ENCODE assay signal across 18 cellular contexts in genomic region chr17:80433916-80434666, GRCh38. TPM values are rescaled to one million over a fixed set of nuclear protein-coding genes. Genes with fewer than 3 reads are reported as not detected.
DNase-seq lines count a peak whose midpoint lies in the region; ATAC-seq and TF ChIP-seq lines count a peak whose summit lies in the region.
"Had no signal": no experiment of that assay in that cellular context is flagged by ENCODE, and none has a peak within 500 bp of the region (broad histone marks: within the 10 kb centered on the region; RNA-seq: fewer than 3 reads in every experiment).

No MANE protein-coding gene starts in this region.

- no peaks in the 10 kb centered on the region for H3K9me3 ChIP-seq in PC-9 (ENCODE audit: insufficient read depth, low read depth)
- no peaks in the 10 kb centered on the region for H3K9me3 ChIP-seq in mucosa of descending colon
- H3K9me3 ChIP-seq: A549; BLaER1 treated with 17β-estradiol and CSF1 and Interleukin-3, amounts not matched to agents 10 nM and 100 nM; Caco-2 had no signal

- H3K27ac ChIP-seq in PC-9: no peak overlapping the region
- H3K27ac ChIP-seq: 22Rv1; A549; BLaER1 treated with 17β-estradiol and CSF1 and Interleukin-3, amounts not matched to agents 10 nM and 100 nM; C4-2B had no signal

- intact Hi-C loops in Right ventricle myocardium superior (cut with DNase I): no loop called here
- intact Hi-C loops in cardiac septum (cut with DNase I): no loop called here
- intact Hi-C loops in PC-9 (cut with micrococcal nuclease; ENCODE audit: unreplicated experiment): no loop called here
- intact Hi-C loops in mucosa of descending colon (cut with DNase I, micrococcal nuclease): no loop called here

- TF ChIP-seq CTCF in PC-9 (conservative IDR thresholded peaks at IDR 0.05) (no peak), mucosa of descending colon (IDR thresholded peaks at IDR 0.05) (no peak)

- BruUV-seq in PC-9 (replicated peaks; lab: Mats Ljungman, UMichigan): TSS peak; percentile 16

- CTCF ChIA-PET in PC-9 (lab: Charles Lee): no interaction called here

- H3K4me3 ChIP-seq in PC-9: no peak overlapping the region
- no peak overlapping the region for H3K4me3 ChIP-seq in mucosa of descending colon
- H3K4me3 ChIP-seq: A549; BLaER1 treated with 17β-estradiol and CSF1 and Interleukin-3, amounts not matched to agents 10 nM and 100 nM had no signal

- POLR2A ChIA-PET in PC-9 (lab: Charles Lee; ENCODE audit: unreplicated experiment): no interaction called here

- H4K20me1 ChIP-seq in PC-9 (ENCODE audit: insufficient read depth): no peaks in the 10 kb centered on the region

- no peaks in the 10 kb centered on the region for H3K79me2 ChIP-seq in PC-9 (ENCODE audit: low read depth)

- H3K4me1 ChIP-seq in PC-9 (replicated peaks; ENCODE audit: insufficient read depth) (no peaks in the 10 kb centered on the region), mucosa of descending colon (ENCODE audit: low read depth) (no peaks in the 10 kb centered on the region)
- H3K4me1 ChIP-seq: A549; BLaER1 treated with 17β-estradiol and CSF1 and Interleukin-3, amounts not matched to agents 10 nM and 100 nM; Caco-2 had no signal

- ATAC-seq in Right ventricle myocardium superior (ENCODE audit: poor library complexity) (no peak), mucosa of descending colon (no peak)
- ATAC-seq: A549; CD8-positive, alpha-beta T cell had no signal

- no peak overlapping the region for H3K4me2 ChIP-seq in PC-9
- H3K4me2 ChIP-seq: A549; BLaER1 treated with 17β-estradiol and CSF1 and Interleukin-3, amounts not matched to agents 10 nM and 100 nM had no signal

- no peaks in the 10 kb centered on the region for H3F3A ChIP-seq in PC-9 (ENCODE audit: insufficient read depth, low read depth)

- no peaks in the 10 kb centered on the region for H3K27me3 ChIP-seq in PC-9 (ENCODE audit: insufficient read depth, low read depth)
- H3K27me3 ChIP-seq: BLaER1 treated with 17β-estradiol and CSF1 and Interleukin-3, amounts not matched to agents 10 nM and 100 nM had no signal

- DNase-seq in Right ventricle myocardium superior (peak; percentile 15), cardiac septum (ENCODE audit: low spot score) (no peak), PC-9 (no peak), mucosa of descending colon (peak in 2 of 3 donors; percentile 7 to 11), SIG-M5 treated with dmso at 0.1 percent for 504 hours (lab: John Stamatoyannopoulos, UW; ENCODE audit: unreplicated experiment) (no peak), NCI-H1694 (lab: John Stamatoyannopoulos, UW) (no peak), NCI-H2196 treated with DMSO at 0.1 percent for 48 hours (lab: John Stamatoyannopoulos, UW; ENCODE audit: unreplicated experiment) (no peak)
- DNase-seq: AML-193; Caco-2; Calu3; CD4-positive, alpha-beta T cell; CD8-positive, alpha-beta T cell; DMS79 treated with DMSO at 0.1 percent for 48 hours; GF-D8 had no signal

- H3K36me3 ChIP-seq in PC-9 (ENCODE audit: low read depth): no peaks in the 10 kb centered on the region
- H3K36me3 ChIP-seq in mucosa of descending colon (ENCODE audit: low read depth): no peaks in the 10 kb centered on the region
- H3K36me3 ChIP-seq: BLaER1 treated with 17β-estradiol and CSF1 and Interleukin-3, amounts not matched to agents 10 nM and 100 nM had no signal

- H2AFZ ChIP-seq in PC-9: no peak overlapping the region

- H3K9me2 ChIP-seq in PC-9 (ENCODE audit: insufficient read depth): no peaks in the 10 kb centered on the region

RNA-seq across cellular contexts. Expression of gene ENDOV, which starts 19.1 kb away (rescaled TPM):
- total RNA-seq in Right ventricle myocardium superior (11.7 TPM), cardiac septum (12.8 TPM), PC-9 (2021) (50.3 and 84.8 TPM in 2 replicates), mucosa of descending colon (10 to 100 TPM; 24.1 to 29.7 (median 24.9) TPM)

RNA-seq across cellular contexts. Expression of gene NPTX1, which starts 42.3 kb away (rescaled TPM):
- total RNA-seq in Right ventricle myocardium superior: not detected
- total RNA-seq in cardiac septum: 0.62 TPM
- total RNA-seq in PC-9 (2021): 6.1 and 6.9 TPM in 2 replicates
- 10 to 100 TPM in 1 of 3 donors, 1 to 10 TPM in 1, under 1 TPM in 1; 0.51 to 95.0 (median 2.0) TPM for total RNA-seq in mucosa of descending colon

Comparison
In these comparisons a context has a peak if more than half of its experiments do, and no peak if none do; other contexts are left out.
1. DNase-seq: peak in Right ventricle myocardium superior (single experiment) and mucosa of descending colon (2 of 3); none in cardiac septum (single experiment), PC-9 (0 of 2), SIG-M5 treated with dmso at 0.1 percent for 504 hours (single experiment), NCI-H1694 (single experiment) and NCI-H2196 treated with DMSO at 0.1 percent for 48 hours (single experiment).